In genomic region chr12:7933255-7933726, GRCh38 we compare ENCODE assay signal across 8 cellular contexts. TPM values are rescaled to one million over a fixed set of nuclear protein-coding genes. Genes with fewer than 3 reads are reported as not detected.
DNase-seq lines count a peak whose midpoint lies in the region; ATAC-seq and TF ChIP-seq lines count a peak whose summit lies in the region.

No MANE protein-coding gene starts in this region.

- intact Hi-C loops in left cardiac atrium (cut with DNase I) (loop anchor here in 1 of 2 donors (5.0 kb wide), 1 partner anchor 64 kb away; no protein-coding TSS in a partner anchor), posterior cingulate gyrus (cut with DNase I) (loop anchor here (1.0 kb wide), 1 partner anchor 62 kb away; no protein-coding TSS in a partner anchor), upper lobe of right lung (cut with DNase I) (loop anchor here (10.0 kb wide), 1 partner anchor 62 kb away; no protein-coding TSS in a partner anchor)

- peaks cover 21% of the 10 kb centered on the region for H3K36me3 Mint-ChIP-seq in activated naive CD8-positive, alpha-beta T cell treated with anti-CD3 and anti-CD28 coated beads, Interleukin-2, amount 10 ng/mL, durations not matched to agents 7 days and 5 days

- no peaks in the 10 kb centered on the region for H3K27me3 ChIP-seq in H7 (ENCODE audit: control insufficient read depth, insufficient read depth, low read length)
- H3K27me3 ChIP-seq in SK-N-SH (ENCODE audit: insufficient read depth) = no peaks in the 10 kb centered on the region
- no peaks in the 10 kb centered on the region for H3K27me3 ChIP-seq in upper lobe of right lung

- peak overlapping the region; percentile 88 for H3K9ac ChIP-seq in SK-N-SH

- peaks cover 22% of the 10 kb centered on the region for H3K4me1 Mint-ChIP-seq in activated naive CD8-positive, alpha-beta T cell treated with anti-CD3 and anti-CD28 coated beads, Interleukin-2, amount 10 ng/mL, durations not matched to agents 7 days and 5 days

- no peaks in the 10 kb centered on the region for H3K9me2 ChIP-seq in SK-N-SH

- peak overlapping the region; percentile 84 for H3K4me2 ChIP-seq in SK-N-SH

- TF ChIP-seq EP300 in SK-N-SH (IDR thresholded peaks at IDR 0.05; ENCODE audit: borderline replicate concordance in 1 of 2, low read depth in 1 of 2, low read length in 1 of 2) = no peak

- 2% methylated on average over 7 of the region's 7 CpGs for WGBS in SK-N-SH (ENCODE audit: low lambda C conversion rate)

- peak; percentile 86 for DNase-seq in GF-D8 (lab: John Stamatoyannopoulos, UW)
- DNase-seq in H7 = peak; percentile 85
- peak; percentile 73 for DNase-seq in LoVo (ENCODE audit: low spot score)
- DNase-seq in SK-N-SH = peak; percentile 75
- peak; percentile 60 for DNase-seq in activated naive CD8-positive, alpha-beta T cell treated with anti-CD3 and anti-CD28 coated beads, Interleukin-2, amount 10 ng/mL, durations not matched to agents 7 days and 5 days
- DNase-seq in left cardiac atrium = peak; percentile 80
- peak; percentile 28 to 95 (median 64) for DNase-seq in posterior cingulate gyrus
- DNase-seq in upper lobe of right lung = peak; percentile 67

- H3K4me3 ChIP-seq in H7 (ENCODE audit: insufficient read depth, low read depth, low read length) = peak overlapping the region; percentile 87
- H3K4me3 ChIP-seq in SK-N-SH (ENCODE audit: low read depth in 2 of 2, low read length in 1 of 2) = peak overlapping the region; percentile 53 to 74; a peak in 3 of 4 replicates
- H3K4me3 ChIP-seq in upper lobe of right lung = peak overlapping the region; percentile 71

- peak overlapping the region; percentile 26; the same call in 1 of the 2 replicates for H2AFZ ChIP-seq in SK-N-SH (ENCODE audit: low read depth)

- H3K27ac ChIP-seq in SK-N-SH (ENCODE audit: low read depth in 2 of 2, low read length in 1 of 2) = peak overlapping the region in 1 of 2 experiments; percentile 83; a peak in 2 of 4 replicates
- peak overlapping the region; percentile 86 for H3K27ac ChIP-seq in upper lobe of right lung

- CTCF ChIA-PET in SK-N-SH (lab: Yijun Ruan, JAX) = interaction anchor here (0.6 to 4.4 kb wide), 13 partner anchors 10 to 127 kb away, joined by 3 to 29 read pairs (median 3); partner anchors contain the start of gene FOXJ2

- no peaks in the 10 kb centered on the region for H3K9me3 Mint-ChIP-seq in activated naive CD8-positive, alpha-beta T cell treated with anti-CD3 and anti-CD28 coated beads, Interleukin-2, amount 10 ng/mL, durations not matched to agents 7 days and 5 days

- peak; percentile 69 for TF ChIP-seq RAD21 in SK-N-SH (IDR thresholded peaks at IDR 0.05; ENCODE audit: low read length)

- H3K27me3 Mint-ChIP-seq in activated naive CD8-positive, alpha-beta T cell treated with anti-CD3 and anti-CD28 coated beads, Interleukin-2, amount 10 ng/mL, durations not matched to agents 7 days and 5 days = no peaks in the 10 kb centered on the region

- POLR2A ChIA-PET in SK-N-SH (lab: Yijun Ruan, JAX) = no interaction called here
- POLR2A ChIA-PET in activated naive CD8-positive, alpha-beta T cell treated with anti-CD3 and anti-CD28 coated beads, Interleukin-2, amount 10 ng/mL, durations not matched to agents 7 days and 5 days (lab: Charles Lee) = interaction anchor here (0.6 to 14.4 kb wide), 14 partner anchors 10 to 145 kb away, joined by 3 to 761 read pairs (median 4); no protein-coding TSS in a partner anchor

- H3F3A ChIP-seq in SK-N-SH (replicated peaks; ENCODE audit: insufficient read depth) = peaks cover 16% of the 10 kb centered on the region

- ATAC-seq in activated naive CD8-positive, alpha-beta T cell treated with anti-CD3 and anti-CD28 coated beads, Interleukin-2, amount 10 ng/mL, durations not matched to agents 7 days and 5 days (ENCODE audit: low read depth) = peak; percentile 80
- ATAC-seq in left cardiac atrium = peak; percentile 88 to 90
- peak; percentile 91 for ATAC-seq in upper lobe of right lung

- no peaks in the 10 kb centered on the region for H4K20me1 ChIP-seq in SK-N-SH (ENCODE audit: insufficient read depth)

- no peak overlapping the region for H3K4me3 Mint-ChIP-seq in activated naive CD8-positive, alpha-beta T cell treated with anti-CD3 and anti-CD28 coated beads, Interleukin-2, amount 10 ng/mL, durations not matched to agents 7 days and 5 days

- peak; percentile 87 for TF ChIP-seq CTCF in SK-N-SH (IDR thresholded peaks at IDR 0.05)
- TF ChIP-seq CTCF in upper lobe of right lung (IDR thresholded peaks at IDR 0.05) = peak; percentile 74

- no peaks in the 10 kb centered on the region for H3K9me3 ChIP-seq in SK-N-SH
- no peaks in the 10 kb centered on the region for H3K9me3 ChIP-seq in upper lobe of right lung

- H3K36me3 ChIP-seq in H7 (replicated peaks; ENCODE audit: control insufficient read depth, insufficient read depth, low read length) (peaks cover 44% of the 10 kb centered on the region), SK-N-SH (replicated peaks in 1 of 2; ENCODE audit: control insufficient read depth in 1 of 2, insufficient read depth in 2 of 2, low read length in 1 of 2) (peaks cover 20 to 29% of the 10 kb centered on the region in 2 experiments), upper lobe of right lung (peaks cover 48% of the 10 kb centered on the region)

- H3K79me2 ChIP-seq in SK-N-SH (ENCODE audit: insufficient read depth) = peaks cover 25% of the 10 kb centered on the region

- H3K27ac Mint-ChIP-seq in activated naive CD8-positive, alpha-beta T cell treated with anti-CD3 and anti-CD28 coated beads, Interleukin-2, amount 10 ng/mL, durations not matched to agents 7 days and 5 days = no peak overlapping the region

- H3K4me1 ChIP-seq in SK-N-SH (ENCODE audit: control insufficient read depth in 1 of 2, insufficient read depth in 2 of 2, low read depth in 1 of 2, low read length in 1 of 2) (peaks cover 0 to 7% of the 10 kb centered on the region in 2 experiments; a peak in 1 of 4 replicates), upper lobe of right lung (peaks cover 20% of the 10 kb centered on the region)

TF ChIP-seq in SK-N-SH, 30 proteins besides CTCF, POLR2A, EP300 and RAD21:
- TF ChIP-seq TAF1 (IDR thresholded peaks at IDR 0.05; ENCODE audit: borderline replicate concordance, low read depth, low read length) (peak; percentile 24; the same call in 1 of the 2 replicates), NRF1 (IDR thresholded peaks at IDR 0.05; ENCODE audit: low read depth, low read length) (0 out of 2 replicates have a peak, but pooled peaks have one; percentile 20), MAX (IDR thresholded peaks at IDR 0.05; ENCODE audit: low read depth) (0 out of 2 replicates have a peak, but pooled peaks have one; percentile 13), RFX5 (IDR thresholded peaks at IDR 0.05; ENCODE audit: low read length) (no peak), SMC3 (IDR thresholded peaks at IDR 0.05; ENCODE audit: low read depth, low read length) (peak; percentile 79), RCOR1 (IDR thresholded peaks at IDR 0.05; ENCODE audit: low read length) (no peak), GABPA (IDR thresholded peaks at IDR 0.05; ENCODE audit: low read depth) (peak; percentile 59)

RNA-seq across cellular contexts. Expression of gene SLC2A3, which starts 2.7 kb away (rescaled TPM):
- total RNA-seq in H7 (2014; rRNA removed; shearing (Covaris generic)) = 289 and 357 TPM in 2 replicates
- 26.6 and 35.7 TPM in 2 replicates for polyA plus RNA-seq in SK-N-SH (2012; rRNA removed)
- 21.0 and 23.1 TPM in 2 replicates for polyA plus RNA-seq in SK-N-SH (2012; cell fraction: cytosol; rRNA removed)
- 33.8 and 71.9 TPM in 2 replicates for polyA plus RNA-seq in SK-N-SH (2012; cell fraction: nucleus; rRNA removed)
- total RNA-seq in activated naive CD8-positive, alpha-beta T cell treated with anti-CD3 and anti-CD28 coated beads, Interleukin-2, amount 10 ng/mL, durations not matched to agents 7 days and 5 days = 100 to 1,000 TPM; 219 to 224 TPM
- total RNA-seq in left cardiac atrium = 10 to 100 TPM; 21.6 to 33.5 TPM
- total RNA-seq in upper lobe of right lung = 153 TPM
